28 cellular contexts compared by ENCODE assay signal in the genomic region with DNA sequence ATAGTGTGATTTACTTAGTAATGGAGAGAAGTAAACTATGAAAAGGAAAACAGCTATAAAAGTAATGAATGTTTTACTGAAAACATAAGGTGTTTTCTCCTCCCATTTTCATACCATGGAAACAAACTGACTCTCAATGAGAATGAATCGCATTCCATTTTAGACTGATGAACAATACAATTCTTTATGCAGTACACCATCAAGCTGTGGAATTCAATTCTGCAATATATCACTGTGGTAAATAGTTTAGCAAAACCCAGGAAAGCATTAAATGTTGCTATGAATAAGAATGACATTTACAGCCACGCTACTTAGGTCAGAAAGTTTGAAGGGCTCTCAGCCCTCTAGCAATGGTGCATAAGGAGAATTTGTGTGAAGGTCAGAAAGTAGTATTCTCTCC. TPM values are rescaled to one million over a fixed set of nuclear protein-coding genes. Genes with fewer than 3 reads are reported as not detected.
"Had no signal": no experiment of that assay in that cellular context is flagged by ENCODE, and none has a peak within 500 bp of the region (broad histone marks: within the 10 kb centered on the region; RNA-seq: fewer than 3 reads in every experiment).

No MANE protein-coding gene starts in this region.

- ATAC-seq: activated CD8-positive, alpha-beta T cell treated with anti-CD3 and anti-CD28 coated beads for 36 hours had no signal

- H3K4me3 Mint-ChIP-seq: activated B cell treated with CpG ODN at 0.5 μM for 24 hours; activated CD8-positive, alpha-beta T cell treated with anti-CD3 and anti-CD28 coated beads for 36 hours; activated T-cell treated with anti-CD3 and anti-CD28 coated beads, Interleukin-2, amount 50 U/mL, for 24 hours; dendritic cell treated with granulocyte-macrophage colony-stimulating factor and Interleukin-4, amounts not matched to agents 40 ng/mL and 50 ng/mL, for 4 days; nephron progenitor cell had no signal

- H3K27me3 Mint-ChIP-seq: activated B cell treated with CpG ODN at 0.5 μM for 24 hours; activated CD8-positive, alpha-beta T cell treated with anti-CD3 and anti-CD28 coated beads for 36 hours; dendritic cell treated with granulocyte-macrophage colony-stimulating factor and Interleukin-4, amounts not matched to agents 40 ng/mL and 50 ng/mL, for 4 days had no signal

- H3K4me1 Mint-ChIP-seq: activated B cell treated with CpG ODN at 0.5 μM for 24 hours, nephron progenitor cell had no signal

- H3K27ac Mint-ChIP-seq: activated B cell treated with CpG ODN at 0.5 μM for 24 hours; activated CD8-positive, alpha-beta T cell treated with anti-CD3 and anti-CD28 coated beads for 36 hours; activated T-cell treated with anti-CD3 and anti-CD28 coated beads, Interleukin-2, amount 50 U/mL, for 24 hours; dendritic cell treated with granulocyte-macrophage colony-stimulating factor and Interleukin-4, amounts not matched to agents 40 ng/mL and 50 ng/mL, for 4 days; nephron progenitor cell had no signal

- H3K4me3 ChIP-seq: ascending aorta, esophagus squamous epithelium, left ventricle myocardium inferior, prostate gland, thyroid gland had no signal

- H3K27ac ChIP-seq: ascending aorta, esophagus squamous epithelium, left ventricle myocardium inferior, prostate gland, thyroid gland had no signal

- H3K36me3 ChIP-seq: ascending aorta, esophagus squamous epithelium, left ventricle myocardium inferior, prostate gland, thyroid gland had no signal

- H3K27me3 ChIP-seq: ascending aorta, esophagus squamous epithelium, thyroid gland had no signal

- H3K4me1 ChIP-seq: ascending aorta, esophagus squamous epithelium, left ventricle myocardium inferior, prostate gland, thyroid gland had no signal

- DNase-seq: activated B cell treated with CpG ODN at 0.5 μM for 24 hours; activated CD4-positive, alpha-beta T cell treated with anti-CD3 and anti-CD28 coated beads for 48 hours; activated CD8-positive, alpha-beta T cell treated with anti-CD3 and anti-CD28 coated beads for 36 hours; activated effector memory CD4-positive, alpha-beta T cell treated with Interleukin-2 at 50 U/mL for 16 hours; activated naive CD4-positive, alpha-beta T cell treated with anti-CD3 and anti-CD28 coated beads, Interleukin-2, amount 50 U/mL, for 16 hours; activated T-cell treated with anti-CD3 and anti-CD28 coated beads, Interleukin-2, amount 50 U/mL, for 24 hours; effector CD8-positive, alpha-beta T cell; esophagus squamous epithelium; foreskin fibroblast; glutamatergic neuron; hippocampal formation; left ventricle myocardium inferior; nephron progenitor cell; occipital lobe; stimulated activated CD4-positive, alpha-beta T cell treated with anti-CD3 and anti-CD28 coated beads, Interleukin-2, amount 100 ng/mL, for 24 hours; stimulated activated naive CD4-positive, alpha-beta T cell treated with Interleukin-2 at 50 U/mL for 16 hours; thyroid gland had no signal

- H3K9me3 ChIP-seq: ascending aorta, esophagus squamous epithelium, left ventricle myocardium inferior, prostate gland, thyroid gland had no signal

- H3K9me3 Mint-ChIP-seq: activated CD8-positive, alpha-beta T cell treated with anti-CD3 and anti-CD28 coated beads for 36 hours had no signal

- FAIRE-seq: bronchial epithelial cell, keratinocyte had no signal

RNA-seq across cellular contexts. Expression of a gene that starts 7.4 kb away (rescaled TPM):
- total RNA-seq: activated B cell treated with CpG ODN at 0.5 μM for 24 hours; activated CD8-positive, alpha-beta T cell treated with anti-CD3 and anti-CD28 coated beads for 36 hours; ascending aorta; bronchial epithelial cell; cerebellum; esophagus squamous epithelium; left ventricle myocardium inferior; myocyte; occipital lobe; right cardiac atrium; skeletal muscle tissue; subcutaneous adipose tissue; urinary bladder had no signal
- polyA plus RNA-seq: keratinocyte, right cardiac atrium, urinary bladder had no signal
